28 cellular contexts compared by ENCODE assay signal in genomic region chr13:23772717-23773116, GRCh38.
"Had no signal": no experiment of that assay in that cellular context is flagged by ENCODE, and none has a peak within 500 bp of the region (broad histone marks: within the 10 kb centered on the region; RNA-seq: fewer than 3 reads in every experiment).

No MANE protein-coding gene starts in this region.

- H3K36me3 ChIP-seq: ascending aorta, colonic mucosa, esophagus muscularis mucosa, gastrocnemius medialis, upper lobe of left lung, WERI-Rb-1 had no signal

- H3K27me3 Mint-ChIP-seq: activated CD4-positive, alpha-beta T cell treated with anti-CD3 and anti-CD28 coated beads, Interleukin-2, amount 10 ng/mL, durations not matched to agents 7 days and 5 days; activated CD8-positive, alpha-beta memory T cell treated with anti-CD3 and anti-CD28 coated beads, Interleukin-2, amount 10 ng/mL, durations not matched to agents 7 days and 5 days; activated CD8-positive, alpha-beta T cell treated with anti-CD3 and anti-CD28 coated beads for 36 hours; activated naive CD4-positive, alpha-beta T cell treated with anti-CD3 and anti-CD28 coated beads, Interleukin-2, amount 50 U/mL, for 24 hours; effector memory CD8-positive, alpha-beta T cell had no signal

- H3K4me1 ChIP-seq: ascending aorta, colonic mucosa, gastrocnemius medialis, testis had no signal

- H3K4me3 Mint-ChIP-seq: activated CD4-positive, alpha-beta T cell treated with anti-CD3 and anti-CD28 coated beads, Interleukin-2, amount 10 ng/mL, durations not matched to agents 7 days and 5 days; activated CD8-positive, alpha-beta memory T cell treated with anti-CD3 and anti-CD28 coated beads, Interleukin-2, amount 10 ng/mL, durations not matched to agents 7 days and 5 days; activated CD8-positive, alpha-beta T cell treated with anti-CD3 and anti-CD28 coated beads for 36 hours; activated naive CD4-positive, alpha-beta T cell treated with anti-CD3 and anti-CD28 coated beads, Interleukin-2, amount 50 U/mL, for 24 hours; effector memory CD8-positive, alpha-beta T cell; memory B cell; neural crest cell; stimulated activated memory B cell treated with anti-CD40 and anti-IgM and Interleukin-4, amounts not matched to agents 10 μg/mL and 1 μg/mL and 100 μg/mL, for 72 hours had no signal

- H3K27ac Mint-ChIP-seq: activated CD4-positive, alpha-beta T cell treated with anti-CD3 and anti-CD28 coated beads, Interleukin-2, amount 10 ng/mL, durations not matched to agents 7 days and 5 days; activated CD8-positive, alpha-beta memory T cell treated with anti-CD3 and anti-CD28 coated beads, Interleukin-2, amount 10 ng/mL, durations not matched to agents 7 days and 5 days; activated CD8-positive, alpha-beta T cell treated with anti-CD3 and anti-CD28 coated beads for 36 hours; effector memory CD8-positive, alpha-beta T cell; memory B cell; stimulated activated memory B cell treated with anti-CD40 and anti-IgM and Interleukin-4, amounts not matched to agents 10 μg/mL and 1 μg/mL and 100 μg/mL, for 72 hours had no signal

- ATAC-seq: activated CD8-positive, alpha-beta memory T cell treated with anti-CD3 and anti-CD28 coated beads, Interleukin-2, amount 10 ng/mL, durations not matched to agents 7 days and 5 days; activated CD8-positive, alpha-beta T cell treated with anti-CD3 and anti-CD28 coated beads for 36 hours; effector memory CD8-positive, alpha-beta T cell; gastrocnemius medialis; mucosa of descending colon; sciatic nerve; stimulated activated memory B cell treated with anti-CD40 and anti-IgM and Interleukin-4, amounts not matched to agents 10 μg/mL and 1 μg/mL and 100 μg/mL, for 72 hours had no signal

- DNase-seq: activated CD4-positive, alpha-beta T cell treated with anti-CD3 and anti-CD28 coated beads, Interleukin-2, amount 10 ng/mL, durations not matched to agents 7 days and 5 days; activated CD4-positive, CD25-positive, alpha-beta regulatory T cell treated with anti-CD3 and anti-CD28 coated beads, Interleukin-2, amount 50 U/mL, for 72 hours; activated CD8-positive, alpha-beta memory T cell treated with anti-CD3 and anti-CD28 coated beads, Interleukin-2, amount 10 ng/mL, durations not matched to agents 7 days and 5 days; activated CD8-positive, alpha-beta T cell treated with anti-CD3 and anti-CD28 coated beads for 36 hours; activated gamma-delta T cell; activated T-cell treated with anti-CD3 and anti-CD28 coated beads for 4 hours; colonic mucosa; dorsolateral prefrontal cortex; effector memory CD8-positive, alpha-beta T cell; gastrocnemius medialis; hypothalamus; mucosa of descending colon; small intestine; stimulated activated CD4-positive, alpha-beta T cell treated with anti-CD3 and anti-CD28 coated beads, Interleukin-15, amount 100 ng/mL, for 24 hours; T-helper 1 cell; testis; upper lobe of left lung; WERI-Rb-1 had no signal

- H3K9me3 ChIP-seq: ascending aorta, colonic mucosa, esophagus muscularis mucosa, gastrocnemius medialis, mucosa of descending colon, testis, upper lobe of left lung had no signal

- H3K9me3 Mint-ChIP-seq: activated CD4-positive, alpha-beta T cell treated with anti-CD3 and anti-CD28 coated beads, Interleukin-2, amount 10 ng/mL, durations not matched to agents 7 days and 5 days; activated CD8-positive, alpha-beta T cell treated with anti-CD3 and anti-CD28 coated beads for 36 hours; activated naive CD4-positive, alpha-beta T cell treated with anti-CD3 and anti-CD28 coated beads, Interleukin-2, amount 50 U/mL, for 24 hours; effector memory CD8-positive, alpha-beta T cell; memory B cell; neural crest cell; stimulated activated memory B cell treated with anti-CD40 and anti-IgM and Interleukin-4, amounts not matched to agents 10 μg/mL and 1 μg/mL and 100 μg/mL, for 72 hours had no signal

- H3K27me3 ChIP-seq: ascending aorta, colonic mucosa, dorsolateral prefrontal cortex, esophagus muscularis mucosa, gastrocnemius medialis, testis, upper lobe of left lung had no signal

- H3K27ac ChIP-seq: ascending aorta, colonic mucosa, dorsolateral prefrontal cortex, esophagus muscularis mucosa, gastrocnemius medialis, testis, upper lobe of left lung, WERI-Rb-1 had no signal

- H3K4me3 ChIP-seq: ascending aorta, colonic mucosa, dorsolateral prefrontal cortex, esophagus muscularis mucosa, gastrocnemius medialis, mucosa of descending colon, testis, upper lobe of left lung had no signal

- FAIRE-seq: bronchial epithelial cell, endothelial cell of umbilical vein, small intestine, TTC549 had no signal
